ENCODE assay signal across 9 cellular contexts in the genomic region with DNA sequence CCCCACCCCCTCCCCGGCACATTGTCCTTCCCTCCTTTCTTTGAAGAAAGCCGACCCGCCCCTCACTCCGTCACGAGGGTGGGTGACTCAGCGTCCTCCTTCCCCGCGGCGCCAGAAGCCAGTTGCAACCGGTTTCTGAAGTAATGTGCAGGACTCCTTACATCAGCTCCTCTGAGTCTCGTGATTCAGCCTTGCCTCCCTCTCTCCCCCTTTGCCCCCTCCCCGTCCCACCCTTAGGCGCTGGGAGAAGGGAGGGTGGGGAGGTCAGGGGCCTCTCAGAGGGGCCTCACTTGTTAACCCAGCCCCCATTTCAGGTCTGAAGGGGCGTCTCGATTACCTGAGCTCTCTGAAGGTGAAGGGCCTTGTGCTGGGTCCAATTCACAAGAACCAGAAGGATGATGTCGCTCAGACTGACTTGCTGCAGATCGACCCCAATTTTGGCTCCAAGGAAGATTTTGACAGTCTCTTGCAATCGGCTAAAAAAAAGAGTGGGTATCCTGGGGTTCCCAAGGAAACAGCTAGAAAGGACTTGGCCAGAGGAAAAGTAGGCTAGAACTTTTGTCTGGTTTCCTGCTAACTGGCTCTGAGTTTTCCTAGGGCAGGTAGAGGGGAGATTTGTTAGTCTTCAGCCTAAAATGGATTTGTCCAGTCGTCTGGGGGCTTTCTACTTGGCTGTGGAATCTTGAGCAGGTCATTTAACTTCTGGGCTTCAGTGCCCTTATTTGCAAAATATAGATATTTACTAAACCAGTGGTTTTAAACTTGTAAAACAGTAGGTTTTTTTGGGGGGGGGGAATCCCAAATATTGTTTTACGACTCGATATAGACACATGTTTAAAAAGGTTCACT. TPM values are rescaled to one million over a fixed set of nuclear protein-coding genes. Genes with fewer than 3 reads are reported as not detected.
DNase-seq lines count a peak whose midpoint lies in the region; ATAC-seq and TF ChIP-seq lines count a peak whose summit lies in the region.
"Had no signal": no experiment of that assay in that cellular context is flagged by ENCODE, and none has a peak within 500 bp of the region (broad histone marks: within the 10 kb centered on the region; RNA-seq: fewer than 3 reads in every experiment).

No MANE protein-coding gene starts in this region.

- H3K4me3 ChIP-seq in dorsolateral prefrontal cortex: peak overlapping the region; percentile 59 to 100 (median 95)

- TF ChIP-seq CTCF in AG09319 (IDR thresholded peaks at IDR 0.05; ENCODE audit: low read depth, low read length): no peak
- peak in 21 of 56 donors; percentile 0 to 38 (median 14) for TF ChIP-seq CTCF in dorsolateral prefrontal cortex (IDR thresholded peaks at IDR 0.05 in 54 of 56, conservative IDR thresholded peaks at IDR 0.05 in 2 of 56; ENCODE audit: low read depth in 1 of 56, partially characterized antibody in 56 of 56)

- H3K27ac ChIP-seq in dorsolateral prefrontal cortex: peak overlapping the region; percentile 91 to 100 (median 98)

- no peaks in the 10 kb centered on the region for H3K27me3 ChIP-seq in dorsolateral prefrontal cortex

- intact Hi-C loops in dorsolateral prefrontal cortex (cut with DNase I): loop anchor here in 1 of 2 donors (2.0 kb wide), 1 partner anchor 41 kb away; no protein-coding TSS in a partner anchor

- peak; percentile 10 for ATAC-seq in GM18873 (IDR thresholded peaks at IDR 0.05; ENCODE audit: low FRiP score, unreplicated experiment)
- ATAC-seq in HG03135 (IDR thresholded peaks at IDR 0.05; ENCODE audit: unreplicated experiment): peak; percentile 41

- DNase-seq in AG09319 (ENCODE audit: extremely low read depth, low read depth) (peak; percentile 97), NCI-H510A (lab: John Stamatoyannopoulos, UW) (peak; percentile 85), dorsolateral prefrontal cortex (peak in 9 of 10 donors; percentile 72 to 96 (median 89)), medulla oblongata (ENCODE audit: extremely low spot score) (peak; percentile 96)
- DNase-seq in activated CD4-positive, alpha-beta T cell treated with anti-CD3 and anti-CD28 coated beads, Interleukin-2, amount 50 U/mL, for 24 hours (ENCODE audit: low read depth in 1 of 2, low spot score in 1 of 2): peak; percentile 89 to 94
- DNase-seq in stimulated activated CD4-positive, alpha-beta T cell treated with anti-CD3 and anti-CD28 coated beads, TNF-alpha, amount 100 ng/mL, for 4 hours (ENCODE audit: low read depth in 3 of 3): peak; percentile 85 to 92 (median 90)

RNA-seq across cellular contexts. Expression of a gene that starts 1.1 kb away (rescaled TPM):
- 100 to 1,000 TPM; 101 to 299 (median 140) TPM for total RNA-seq in dorsolateral prefrontal cortex

RNA-seq across cellular contexts. Expression of a gene that starts 39.4 kb away (rescaled TPM):
- total RNA-seq in dorsolateral prefrontal cortex: 10 to 100 TPM; 17.2 to 91.6 (median 58.7) TPM
- total RNA-seq: T-helper 1 cell treated with Interleukin-12 subunit alpha and Interleukin-12 subunit beta and Interleukin-4 antibody, amounts not matched to agents 30 ng/mL and 1 ng/mL, for 36 hours had no signal

RNA-seq across cellular contexts. Expression of a gene that starts 42.4 kb away (rescaled TPM):
- total RNA-seq in dorsolateral prefrontal cortex: 10 to 100 TPM; 23.7 to 53.8 (median 36.2) TPM

RNA-seq across cellular contexts. Expression of a gene that starts 49.2 kb away (rescaled TPM):
- 1 to 10 TPM in 1 of 120 experiments, not detected in 119; 2.6 TPM for total RNA-seq in dorsolateral prefrontal cortex
- total RNA-seq: T-helper 1 cell treated with Interleukin-12 subunit alpha and Interleukin-12 subunit beta and Interleukin-4 antibody, amounts not matched to agents 30 ng/mL and 1 ng/mL, for 36 hours had no signal

RNA-seq across cellular contexts. Expression of a gene that starts 50.0 kb away (rescaled TPM):
- total RNA-seq in dorsolateral prefrontal cortex: 10 to 100 TPM; 32.4 to 53.5 (median 41.9) TPM

Comparison
In these comparisons a context has a peak if more than half of its experiments do, and no peak if none do; other contexts are left out.
1. Peak in every context shown above with its lines: DNase-seq, ATAC-seq, H3K4me3 ChIP-seq and H3K27ac ChIP-seq.